8 cellular contexts compared by ENCODE assay signal in the genomic region with DNA sequence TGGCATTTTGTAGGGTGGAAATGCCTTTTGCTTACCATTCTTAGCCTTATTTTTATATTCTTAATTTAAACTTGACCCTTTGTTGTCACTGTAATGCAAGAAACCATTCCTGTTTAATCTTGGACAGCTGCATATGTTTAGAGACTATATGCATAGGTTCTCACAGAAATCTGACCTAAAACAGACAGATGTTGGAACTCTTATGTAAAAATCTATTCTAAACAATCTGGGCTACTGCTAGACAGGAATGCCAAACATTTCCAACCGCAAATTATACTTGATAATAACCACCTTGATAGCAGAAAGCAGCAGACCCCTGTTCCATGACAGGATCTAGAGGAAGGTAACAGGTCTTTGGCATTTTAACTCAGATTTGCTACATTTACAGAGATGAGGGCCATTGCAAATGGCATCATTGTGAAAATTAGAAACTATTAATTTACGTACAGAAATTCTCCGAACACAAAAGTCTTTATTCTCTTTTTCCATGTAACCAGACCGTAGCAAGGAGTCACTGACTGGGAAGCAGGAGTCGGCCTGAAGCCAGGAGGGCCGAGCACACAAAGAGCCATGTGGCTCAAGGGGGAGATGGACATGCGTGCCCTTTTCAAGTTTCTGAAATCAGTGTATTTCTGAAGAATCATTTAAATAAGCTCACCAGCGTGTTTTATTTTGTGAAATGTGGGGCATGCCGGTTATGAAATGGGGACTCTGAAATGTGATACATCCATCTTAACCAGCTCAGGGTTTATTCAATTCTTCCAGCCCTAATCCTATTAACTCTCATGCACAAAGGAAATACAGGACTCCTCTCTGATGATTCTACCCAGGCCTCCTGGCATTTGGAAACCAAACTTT.
DNase-seq lines count a peak whose midpoint lies in the region; ATAC-seq and TF ChIP-seq lines count a peak whose summit lies in the region.

No MANE protein-coding gene starts in this region.

- H3K4me2 ChIP-seq in PC-3 (ENCODE audit: low read length) = peak overlapping the region; percentile 82; the same call in 1 of the 2 replicates
- H3K4me2 ChIP-seq in parathyroid adenoma (ENCODE audit: low read length) = peak overlapping the region; percentile 68

- H3K36me3 Mint-ChIP-seq in Caco-2 (ENCODE audit: insufficient read depth, unreplicated experiment) = peaks cover 7% of the 10 kb centered on the region

- peak overlapping the region; percentile 13 for H3K4me3 ChIP-seq in BE2C (ENCODE audit: low read depth, low read length)
- no peak overlapping the region for H3K4me3 ChIP-seq in PC-3 (ENCODE audit: low read length)
- peak overlapping the region; percentile 43 for H3K4me3 ChIP-seq in parathyroid adenoma (ENCODE audit: low read depth, low read length)
- H3K4me3 ChIP-seq in Caco-2 (ENCODE audit: low read depth, low read length) = no peak overlapping the region

- H3K27me3 ChIP-seq in BE2C (no peaks in the 10 kb centered on the region), PC-3 (ENCODE audit: low read length) (no peaks in the 10 kb centered on the region), parathyroid adenoma (ENCODE audit: control insufficient read depth, insufficient read depth, low read length) (no peaks in the 10 kb centered on the region), Caco-2 (replicated peaks; ENCODE audit: control insufficient read depth, insufficient read depth, low read length) (no peaks in the 10 kb centered on the region)

- no peaks in the 10 kb centered on the region for H3K36me3 ChIP-seq in BE2C
- H3K36me3 ChIP-seq in PC-3 (ENCODE audit: low read depth, low read length) = no peaks in the 10 kb centered on the region
- no peaks in the 10 kb centered on the region for H3K36me3 ChIP-seq in parathyroid adenoma (ENCODE audit: control insufficient read depth, insufficient read depth, low read length)
- no peaks in the 10 kb centered on the region for H3K36me3 ChIP-seq in Caco-2 (ENCODE audit: control insufficient read depth, insufficient read depth, low read length)

- peaks cover 8% of the 10 kb centered on the region for H3F3A ChIP-seq in PC-3 (ENCODE audit: low read length, unreplicated experiment)

- no peak overlapping the region for H3K4me3 Mint-ChIP-seq in Caco-2 (ENCODE audit: unreplicated experiment)

- H3K9me3 ChIP-seq in BE2C = no peaks in the 10 kb centered on the region
- no peaks in the 10 kb centered on the region for H3K9me3 ChIP-seq in PC-3 (ENCODE audit: low read length)
- H3K9me3 ChIP-seq in parathyroid adenoma (ENCODE audit: control insufficient read depth, low read length) = no peaks in the 10 kb centered on the region
- no peaks in the 10 kb centered on the region for H3K9me3 ChIP-seq in Caco-2

- TF ChIP-seq CTCF in BE2C (IDR thresholded peaks at IDR 0.05; ENCODE audit: low read depth, low read length) (no peak), PC-3 (conservative IDR thresholded peaks at IDR 0.05; ENCODE audit: low read depth, low read length) (no peak), parathyroid adenoma (IDR thresholded peaks at IDR 0.05) (no peak), Caco-2 (IDR thresholded peaks at IDR 0.05; ENCODE audit: insufficient read depth in 1 of 2, low read depth in 1 of 2, low read length in 1 of 2, severe bottlenecking in 1 of 2, unreplicated experiment in 1 of 2) (no peak)

- peaks cover 59% of the 10 kb centered on the region for H3K4me1 ChIP-seq in BE2C
- H3K4me1 ChIP-seq in PC-3 (ENCODE audit: insufficient read depth, low read length) = peaks cover 63% of the 10 kb centered on the region
- H3K4me1 ChIP-seq in parathyroid adenoma = peaks cover 40% of the 10 kb centered on the region
- peaks cover 55% of the 10 kb centered on the region for H3K4me1 ChIP-seq in Caco-2

- H3K9ac ChIP-seq in PC-3 (ENCODE audit: low read length) (peak overlapping the region; percentile 87), parathyroid adenoma (no peak overlapping the region)

- no peaks in the 10 kb centered on the region for H3K27me3 Mint-ChIP-seq in Caco-2 (ENCODE audit: insufficient read depth, unreplicated experiment)

- CTCF ChIA-PET in PC-3 (lab: Charles Lee) = no interaction called here
- CTCF ChIA-PET in Caco-2 (lab: Charles Lee) = no interaction called here

- H3K4me1 Mint-ChIP-seq in Caco-2 (ENCODE audit: low read depth, unreplicated experiment) = peaks cover 43% of the 10 kb centered on the region

- H3K79me2 ChIP-seq in PC-3 (ENCODE audit: low read length) (0 out of 2 replicates have a peak, but pooled peaks cover 5% of the 10 kb centered on the region), parathyroid adenoma (peaks cover 5% of the 10 kb centered on the region)

- H3K9me3 Mint-ChIP-seq in Caco-2 (ENCODE audit: unreplicated experiment) = no peaks in the 10 kb centered on the region

- peak; percentile 63 for DNase-seq in BE2C
- no peak for DNase-seq in PC-3
- DNase-seq in fibroblast of peridontal ligament (ENCODE audit: extremely low read depth) = peak; percentile 76
- no peak for DNase-seq in Caco-2
- DNase-seq in GM03348 (ENCODE audit: low spot score) = no peak
- DNase-seq in activated naive CD4-positive, alpha-beta T cell treated with anti-CD3 and anti-CD28 coated beads, Interleukin-2, amount 50 U/mL, for 16 hours = no peak

- no peaks in the 10 kb centered on the region for H4K20me1 ChIP-seq in PC-3 (ENCODE audit: low read length)

- no peaks in the 10 kb centered on the region for H3K9me2 ChIP-seq in PC-3 (replicated peaks; ENCODE audit: low read length)

- intact Hi-C loops in PC-3 (cut with micrococcal nuclease) = loop anchor here (2.0 kb wide), 1 partner anchor 83 kb away; no protein-coding TSS in a partner anchor
- intact Hi-C loops in Caco-2 (cut with micrococcal nuclease; ENCODE audit: unreplicated experiment) = loop anchor here (2.0 to 5.0 kb wide), 3 partner anchors 19 to 126 kb away; no protein-coding TSS in a partner anchor

- ATAC-seq in PC-3 (no peak), GM18861 (IDR thresholded peaks at IDR 0.05; ENCODE audit: unreplicated experiment) (no peak)

- BruUV-seq in PC-3 (replicated peaks; lab: Mats Ljungman, UMichigan) = no TSS peak
- BruUV-seq in Caco-2 (replicated peaks; lab: Mats Ljungman, UMichigan) = no TSS peak

- peak overlapping the region; percentile 99 for H3K27ac ChIP-seq in PC-3 (ENCODE audit: low read length)
- peak overlapping the region; percentile 98 for H3K27ac ChIP-seq in parathyroid adenoma

- POLR2A ChIA-PET in PC-3 (lab: Charles Lee; ENCODE audit: unreplicated experiment) = interaction anchor here (0.6 to 0.7 kb wide), 2 partner anchors 32 to 43 kb away, joined by 3 read pairs; no protein-coding TSS in a partner anchor
- POLR2A ChIA-PET in Caco-2 (lab: Charles Lee) = no interaction called here

- H3K27ac Mint-ChIP-seq in Caco-2 (ENCODE audit: unreplicated experiment) = no peak overlapping the region

- H2AFZ ChIP-seq in PC-3 (ENCODE audit: low read length) = no peak overlapping the region
- H2AFZ ChIP-seq in parathyroid adenoma = peak overlapping the region; percentile 79

Comparison
In these comparisons a context has a peak if more than half of its experiments do, and no peak if none do; other contexts are left out.
1. DNase-seq: peak in BE2C (single experiment) and fibroblast of peridontal ligament (single experiment); none in PC-3 (single experiment), Caco-2 (0 of 2), GM03348 (single experiment) and activated naive CD4-positive, alpha-beta T cell treated with anti-CD3 and anti-CD28 coated beads, Interleukin-2, amount 50 U/mL, for 16 hours (single experiment).
2. H3K4me3 ChIP-seq: peak in BE2C (single experiment) and parathyroid adenoma (single experiment); none in PC-3 (single experiment) and Caco-2 (single experiment).